Comparison of ENCODE assay signal across 1 cellular context in the genomic region with DNA sequence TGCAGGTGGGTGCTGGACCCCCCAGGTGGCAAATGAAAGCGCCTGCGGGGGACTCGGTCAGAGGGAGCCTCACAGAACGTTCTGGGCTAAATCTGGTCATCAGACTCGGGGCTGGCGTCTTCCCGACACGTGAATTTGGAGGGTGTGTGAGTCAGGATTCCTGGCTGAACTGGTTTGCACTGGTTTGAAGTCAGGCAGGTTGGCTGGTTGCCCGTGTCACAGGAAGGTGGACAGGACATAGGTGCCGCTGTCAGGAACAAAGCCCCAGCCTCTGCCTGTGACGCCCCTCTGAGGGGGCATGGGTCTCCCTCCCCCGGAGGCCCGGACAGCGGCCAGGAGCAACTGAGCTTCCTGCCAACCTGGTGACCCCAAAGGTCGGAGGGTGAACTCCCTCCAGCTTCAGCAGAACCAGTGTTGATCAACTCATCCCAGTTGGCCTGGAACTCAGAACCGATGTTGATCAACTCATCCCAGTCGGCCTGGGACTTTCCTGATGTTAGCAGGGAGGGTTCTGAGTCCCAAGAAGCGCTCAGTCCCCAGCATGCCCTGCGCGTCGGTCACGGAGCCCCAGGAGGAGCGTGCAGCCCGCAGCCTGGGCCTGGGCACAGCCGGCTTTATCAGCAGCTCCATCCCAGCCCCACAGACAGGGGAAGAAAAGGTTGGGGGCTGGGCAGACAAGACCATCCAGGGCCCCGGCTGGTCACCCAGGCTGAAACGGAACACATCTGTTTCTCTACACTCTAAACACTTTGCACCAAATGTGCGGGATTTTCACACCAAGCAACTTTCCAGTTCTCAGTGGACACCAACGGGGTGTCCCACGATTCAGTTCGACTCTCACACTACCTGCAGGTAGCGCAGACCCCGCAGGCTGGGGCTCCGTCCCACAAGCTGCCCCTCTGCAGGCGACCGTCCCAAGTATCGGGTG.
A peak's percentile ranks its signal among the peaks of the same experiment; 100 is the strongest.
TF ChIP-seq lines count a peak whose summit lies in the region.

No MANE protein-coding gene starts in this region.

TF ChIP-seq in K562, 482 proteins besides CTCF, POLR2A, EP300 and RAD21 (continued from another document):
- peak in 1 of 2 experiments; percentile 71; a peak in 2 of 4 replicates for TF ChIP-seq RCOR1 (IDR thresholded peaks at IDR 0.05; ENCODE audit: borderline replicate concordance in 1 of 2, low read depth in 2 of 2, low read length in 2 of 2)
- TF ChIP-seq ZNF445 (CRISPR knock-in tag; IDR thresholded peaks at IDR 0.05; ENCODE audit: low read depth), result no peak
- no peak for TF ChIP-seq ZNF324 (CRISPR knock-in tag; IDR thresholded peaks at IDR 0.05)
- no peak for TF ChIP-seq ZNF57 (CRISPR knock-in tag; IDR thresholded peaks at IDR 0.05)
- peak; percentile 80 for TF ChIP-seq NFIC (IDR thresholded peaks at IDR 0.05)
- no peak for TF ChIP-seq STAT5A (IDR thresholded peaks at IDR 0.05; ENCODE audit: borderline replicate concordance, low read length)
- TF ChIP-seq TCF7L2 (IDR thresholded peaks at IDR 0.05; ENCODE audit: low read depth, low read length), result no peak
- TF ChIP-seq SAP30 (IDR thresholded peaks at IDR 0.05; ENCODE audit: borderline replicate concordance, insufficient read depth, low read depth, low read length, poor library complexity, severe bottlenecking), result no peak
- TF ChIP-seq, protein P1, sequence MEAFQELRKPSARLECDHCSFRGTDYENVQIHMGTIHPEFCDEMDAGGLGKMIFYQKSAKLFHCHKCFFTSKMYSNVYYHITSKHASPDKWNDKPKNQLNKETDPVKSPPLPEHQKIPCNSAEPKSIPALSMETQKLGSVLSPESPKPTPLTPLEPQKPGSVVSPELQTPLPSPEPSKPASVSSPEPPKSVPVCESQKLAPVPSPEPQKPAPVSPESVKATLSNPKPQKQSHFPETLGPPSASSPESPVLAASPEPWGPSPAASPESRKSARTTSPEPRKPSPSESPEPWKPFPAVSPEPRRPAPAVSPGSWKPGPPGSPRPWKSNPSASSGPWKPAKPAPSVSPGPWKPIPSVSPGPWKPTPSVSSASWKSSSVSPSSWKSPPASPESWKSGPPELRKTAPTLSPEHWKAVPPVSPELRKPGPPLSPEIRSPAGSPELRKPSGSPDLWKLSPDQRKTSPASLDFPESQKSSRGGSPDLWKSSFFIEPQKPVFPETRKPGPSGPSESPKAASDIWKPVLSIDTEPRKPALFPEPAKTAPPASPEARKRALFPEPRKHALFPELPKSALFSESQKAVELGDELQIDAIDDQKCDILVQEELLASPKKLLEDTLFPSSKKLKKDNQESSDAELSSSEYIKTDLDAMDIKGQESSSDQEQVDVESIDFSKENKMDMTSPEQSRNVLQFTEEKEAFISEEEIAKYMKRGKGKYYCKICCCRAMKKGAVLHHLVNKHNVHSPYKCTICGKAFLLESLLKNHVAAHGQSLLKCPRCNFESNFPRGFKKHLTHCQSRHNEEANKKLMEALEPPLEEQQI (IDR thresholded peaks at IDR 0.05), result no peak
- TF ChIP-seq SMARCE1 (IDR thresholded peaks at IDR 0.05), result no peak
- no peak for TF ChIP-seq ZKSCAN8 (CRISPR knock-in tag; IDR thresholded peaks at IDR 0.05)
- TF ChIP-seq, protein P2, sequence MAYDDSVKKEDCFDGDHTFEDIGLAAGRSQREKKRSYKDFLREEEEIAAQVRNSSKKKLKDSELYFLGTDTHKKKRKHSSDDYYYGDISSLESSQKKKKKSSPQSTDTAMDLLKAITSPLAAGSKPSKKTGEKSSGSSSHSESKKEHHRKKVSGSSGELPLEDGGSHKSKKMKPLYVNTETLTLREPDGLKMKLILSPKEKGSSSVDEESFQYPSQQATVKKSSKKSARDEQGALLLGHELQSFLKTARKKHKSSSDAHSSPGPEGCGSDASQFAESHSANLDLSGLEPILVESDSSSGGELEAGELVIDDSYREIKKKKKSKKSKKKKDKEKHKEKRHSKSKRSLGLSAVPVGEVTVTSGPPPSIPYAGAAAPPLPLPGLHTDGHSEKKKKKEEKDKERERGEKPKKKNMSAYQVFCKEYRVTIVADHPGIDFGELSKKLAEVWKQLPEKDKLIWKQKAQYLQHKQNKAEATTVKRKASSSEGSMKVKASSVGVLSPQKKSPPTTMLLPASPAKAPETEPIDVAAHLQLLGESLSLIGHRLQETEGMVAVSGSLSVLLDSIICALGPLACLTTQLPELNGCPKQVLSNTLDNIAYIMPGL (CRISPR knock-in tag; IDR thresholded peaks at IDR 0.05), result no peak
- TF ChIP-seq, protein P3, sequence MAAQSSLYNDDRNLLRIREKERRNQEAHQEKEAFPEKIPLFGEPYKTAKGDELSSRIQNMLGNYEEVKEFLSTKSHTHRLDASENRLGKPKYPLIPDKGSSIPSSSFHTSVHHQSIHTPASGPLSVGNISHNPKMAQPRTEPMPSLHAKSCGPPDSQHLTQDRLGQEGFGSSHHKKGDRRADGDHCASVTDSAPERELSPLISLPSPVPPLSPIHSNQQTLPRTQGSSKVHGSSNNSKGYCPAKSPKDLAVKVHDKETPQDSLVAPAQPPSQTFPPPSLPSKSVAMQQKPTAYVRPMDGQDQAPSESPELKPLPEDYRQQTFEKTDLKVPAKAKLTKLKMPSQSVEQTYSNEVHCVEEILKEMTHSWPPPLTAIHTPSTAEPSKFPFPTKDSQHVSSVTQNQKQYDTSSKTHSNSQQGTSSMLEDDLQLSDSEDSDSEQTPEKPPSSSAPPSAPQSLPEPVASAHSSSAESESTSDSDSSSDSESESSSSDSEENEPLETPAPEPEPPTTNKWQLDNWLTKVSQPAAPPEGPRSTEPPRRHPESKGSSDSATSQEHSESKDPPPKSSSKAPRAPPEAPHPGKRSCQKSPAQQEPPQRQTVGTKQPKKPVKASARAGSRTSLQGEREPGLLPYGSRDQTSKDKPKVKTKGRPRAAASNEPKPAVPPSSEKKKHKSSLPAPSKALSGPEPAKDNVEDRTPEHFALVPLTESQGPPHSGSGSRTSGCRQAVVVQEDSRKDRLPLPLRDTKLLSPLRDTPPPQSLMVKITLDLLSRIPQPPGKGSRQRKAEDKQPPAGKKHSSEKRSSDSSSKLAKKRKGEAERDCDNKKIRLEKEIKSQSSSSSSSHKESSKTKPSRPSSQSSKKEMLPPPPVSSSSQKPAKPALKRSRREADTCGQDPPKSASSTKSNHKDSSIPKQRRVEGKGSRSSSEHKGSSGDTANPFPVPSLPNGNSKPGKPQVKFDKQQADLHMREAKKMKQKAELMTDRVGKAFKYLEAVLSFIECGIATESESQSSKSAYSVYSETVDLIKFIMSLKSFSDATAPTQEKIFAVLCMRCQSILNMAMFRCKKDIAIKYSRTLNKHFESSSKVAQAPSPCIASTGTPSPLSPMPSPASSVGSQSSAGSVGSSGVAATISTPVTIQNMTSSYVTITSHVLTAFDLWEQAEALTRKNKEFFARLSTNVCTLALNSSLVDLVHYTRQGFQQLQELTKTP (IDR thresholded peaks at IDR 0.05; ENCODE audit: low read depth in 1 of 2, partially characterized antibody in 2 of 2), result no peak
- no peak for TF ChIP-seq ZNF695 (CRISPR knock-in tag; IDR thresholded peaks at IDR 0.05)
- no peak for TF ChIP-seq RBFOX2 (IDR thresholded peaks at IDR 0.05; ENCODE audit: low read depth, low read length)
- TF ChIP-seq CXXC5 (CRISPR knock-in tag; IDR thresholded peaks at IDR 0.05), result peak; percentile 55
- TF ChIP-seq MCM7 (IDR thresholded peaks at IDR 0.05), result no peak
- no peak for TF ChIP-seq ZNF212 (CRISPR knock-in tag; IDR thresholded peaks at IDR 0.05)
- TF ChIP-seq LEF1 (IDR thresholded peaks at IDR 0.05), result peak; percentile 22; the same call in 1 of the 2 replicates
- no peak for TF ChIP-seq PHTF2 (CRISPR knock-in tag; IDR thresholded peaks at IDR 0.05)
- TF ChIP-seq, protein P4, sequence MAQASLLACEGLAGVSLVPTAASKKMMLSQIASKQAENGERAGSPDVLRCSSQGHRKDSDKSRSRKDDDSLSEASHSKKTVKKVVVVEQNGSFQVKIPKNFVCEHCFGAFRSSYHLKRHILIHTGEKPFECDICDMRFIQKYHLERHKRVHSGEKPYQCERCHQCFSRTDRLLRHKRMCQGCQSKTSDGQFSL (CRISPR knock-in tag; IDR thresholded peaks at IDR 0.05), result no peak
- TF ChIP-seq, protein P4 (tag; IDR thresholded peaks at IDR 0.05), result no peak
